In the genomic region with DNA sequence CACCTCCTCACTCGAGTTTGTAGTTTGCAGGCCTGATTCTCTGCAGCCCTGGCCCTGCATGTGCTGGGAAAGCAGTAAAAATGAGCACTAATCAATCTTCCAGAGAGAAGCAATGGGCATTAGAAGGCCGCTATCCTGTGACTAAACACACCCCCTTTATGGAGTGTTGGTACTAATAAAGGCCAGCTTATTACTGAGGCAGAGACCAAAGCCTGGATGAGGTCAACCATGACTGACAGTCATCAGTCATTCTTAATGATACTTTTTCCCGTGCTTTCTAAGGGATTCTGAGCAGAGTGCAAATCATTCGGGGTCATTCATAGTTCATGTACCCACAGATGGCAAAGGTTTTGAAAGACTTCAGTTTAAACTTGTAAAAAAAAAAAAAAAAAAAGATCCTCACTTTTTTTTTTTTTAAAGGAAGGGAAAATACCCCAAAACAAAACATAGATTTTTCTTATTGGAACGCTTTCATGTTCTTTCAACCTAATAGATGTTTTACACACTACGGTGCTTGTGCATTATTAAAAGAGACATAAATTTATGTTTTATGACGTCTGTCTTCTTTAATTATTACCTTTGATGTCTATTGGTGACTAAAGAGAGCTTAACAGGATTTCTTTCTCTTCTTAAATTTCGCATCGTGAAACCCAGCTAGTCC, we compare ENCODE assay signal across 9 cellular contexts. TPM values are rescaled to one million over a fixed set of nuclear protein-coding genes. Genes with fewer than 3 reads are reported as not detected.
A peak's percentile ranks its signal among the peaks of the same experiment; 100 is the strongest.
DNase-seq lines count a peak whose midpoint lies in the region; TF ChIP-seq lines count a peak whose summit lies in the region.
"Had no signal": no experiment of that assay in that cellular context is flagged by ENCODE, and none has a peak within 500 bp of the region (broad histone marks: within the 10 kb centered on the region; RNA-seq: fewer than 3 reads in every experiment).

No MANE protein-coding gene starts in this region.

- H3K36me3 ChIP-seq in hepatocyte (replicated peaks; ENCODE audit: insufficient read depth, low read depth) (no peaks in the 10 kb centered on the region), transverse colon (no peaks in the 10 kb centered on the region)

- H3K4me3 ChIP-seq in hepatocyte (no peak overlapping the region), transverse colon (no peak overlapping the region)
- H3K4me3 ChIP-seq: PC-9 had no signal

- H3K4me1 ChIP-seq in hepatocyte (ENCODE audit: insufficient read depth) (peaks cover 68% of the 10 kb centered on the region), transverse colon (peaks cover 20 to 75% (median 36%) of the 10 kb centered on the region in 4 donors)

- no peak for TF ChIP-seq POLR2A in transverse colon (IDR thresholded peaks at IDR 0.05)

- no peaks in the 10 kb centered on the region for H3K27me3 ChIP-seq in hepatocyte
- H3K27me3 ChIP-seq in transverse colon, result no peaks in the 10 kb centered on the region

- H3K27ac Mint-ChIP-seq in activated naive CD8-positive, alpha-beta T cell, result peak overlapping the region; percentile 68
- no peak overlapping the region for H3K27ac Mint-ChIP-seq in activated naive CD8-positive, alpha-beta T cell treated with anti-CD3 and anti-CD28 coated beads for 36 hours

- H3K79me2 ChIP-seq in hepatocyte, result peaks cover 93% of the 10 kb centered on the region

- H3K4me2 ChIP-seq in hepatocyte, result peak overlapping the region; percentile 53
- H3K4me2 ChIP-seq: PC-9 had no signal

- H3K4me3 Mint-ChIP-seq in activated naive CD8-positive, alpha-beta T cell, result no peak overlapping the region
- no peak overlapping the region for H3K4me3 Mint-ChIP-seq in activated naive CD8-positive, alpha-beta T cell treated with anti-CD3 and anti-CD28 coated beads for 36 hours

- H3K27ac ChIP-seq in hepatocyte, result peak overlapping the region; percentile 89
- peak overlapping the region; percentile 16 to 88 (median 20) for H3K27ac ChIP-seq in transverse colon
- H3K27ac ChIP-seq: PC-9 had no signal

- H3K36me3 Mint-ChIP-seq in activated naive CD8-positive, alpha-beta T cell, result peaks cover 7% of the 10 kb centered on the region
- peaks cover under 1% of the 10 kb centered on the region for H3K36me3 Mint-ChIP-seq in activated naive CD8-positive, alpha-beta T cell treated with anti-CD3 and anti-CD28 coated beads for 36 hours

- no peak for TF ChIP-seq EP300 in transverse colon (IDR thresholded peaks at IDR 0.05; ENCODE audit: low read depth)

- in situ Hi-C loops in transverse colon (cut with MboI; ENCODE audit: low pct_ligation_motif_present in 1 of 4, low pct_unique_long_range_greater_than_20kb in 1 of 4, low sequenced_read_pairs in 3 of 4), result loop anchor here in 1 of 4 donors (25.0 kb wide), 1 partner anchor 737 kb away; a partner anchor contains a TSS

- peaks cover 86% of the 10 kb centered on the region for H3K4me1 Mint-ChIP-seq in activated naive CD8-positive, alpha-beta T cell (ENCODE audit: low read depth)
- H3K4me1 Mint-ChIP-seq in activated naive CD8-positive, alpha-beta T cell treated with anti-CD3 and anti-CD28 coated beads for 36 hours, result peaks cover 60% of the 10 kb centered on the region

- intact Hi-C loops in transverse colon (cut with DNase I; ENCODE audit: low total_unique reads), result no loop called here

- H3K9me3 ChIP-seq in hepatocyte (ENCODE audit: low read depth), result no peaks in the 10 kb centered on the region
- no peaks in the 10 kb centered on the region for H3K9me3 ChIP-seq in transverse colon

- no peaks in the 10 kb centered on the region for H3K9me2 ChIP-seq in hepatocyte (replicated peaks; ENCODE audit: insufficient read depth)

- no peaks in the 10 kb centered on the region for H3K9me3 Mint-ChIP-seq in activated naive CD8-positive, alpha-beta T cell (ENCODE audit: low read depth)
- no peaks in the 10 kb centered on the region for H3K9me3 Mint-ChIP-seq in activated naive CD8-positive, alpha-beta T cell treated with anti-CD3 and anti-CD28 coated beads for 36 hours

- no peak overlapping the region for H2AFZ ChIP-seq in hepatocyte
- H2AFZ ChIP-seq: PC-9 had no signal

- TF ChIP-seq CTCF in hepatocyte (IDR thresholded peaks at IDR 0.05; ENCODE audit: poor library complexity), result no peak
- TF ChIP-seq CTCF in transverse colon (IDR thresholded peaks at IDR 0.05), result no peak

- no peaks in the 10 kb centered on the region for H3K27me3 Mint-ChIP-seq in activated naive CD8-positive, alpha-beta T cell
- no peaks in the 10 kb centered on the region for H3K27me3 Mint-ChIP-seq in activated naive CD8-positive, alpha-beta T cell treated with anti-CD3 and anti-CD28 coated beads for 36 hours

- DNase-seq in activated naive CD8-positive, alpha-beta T cell treated with anti-CD3 and anti-CD28 coated beads for 36 hours, result no peak
- DNase-seq in SHP77 treated with DMSO at 0.1 percent for 48 hours (lab: John Stamatoyannopoulos, UW) (peak; percentile 72), hepatocyte (ENCODE audit: low spot score) (peak; percentile 37), transverse colon (no peak), NCI-H1694 (lab: John Stamatoyannopoulos, UW) (no peak), epidermal melanocyte (ENCODE audit: insufficient read length, low spot score) (no peak), activated gamma-delta T cell (lab: John Stamatoyannopoulos, UW) (no peak)
- DNase-seq: PC-9 had no signal

- H4K20me1 ChIP-seq in hepatocyte (ENCODE audit: insufficient read depth, poor library complexity, severe bottlenecking), result peaks cover 5% of the 10 kb centered on the region

- WGBS in hepatocyte (ENCODE audit: low lambda C conversion rate, missing lambda C conversion rate), result 34% methylated on average over 9 of the region's 9 CpGs
- 63 to 64% methylated on average over 9 of the region's 9 CpGs for WGBS in transverse colon (ENCODE audit: low coverage in 1 of 2), 2 donors

RNA-seq across cellular contexts. Expression of a gene that starts 13.2 kb away (rescaled TPM):
- total RNA-seq in activated naive CD8-positive, alpha-beta T cell treated with anti-CD3 and anti-CD28 coated beads for 36 hours, result 10 to 100 TPM; 11.2 to 11.4 TPM
- 13.1 TPM in 2 replicates for total RNA-seq in hepatocyte
- polyA plus RNA-seq in hepatocyte, result 8.5 and 12.7 TPM in 2 replicates
- total RNA-seq in transverse colon, result 10 to 100 TPM; 16.3 to 34.8 (median 29.8) TPM

RNA-seq across cellular contexts. Expression of a gene that starts 14.9 kb away (rescaled TPM):
- total RNA-seq in activated naive CD8-positive, alpha-beta T cell treated with anti-CD3 and anti-CD28 coated beads for 36 hours, result 10 to 100 TPM; 20.2 to 23.2 TPM
- total RNA-seq in hepatocyte (25.7 and 30.7 TPM in 2 replicates), transverse colon (10 to 100 TPM; 10.1 to 45.9 (median 23.4) TPM)
- 24.4 and 32.2 TPM in 2 replicates for polyA plus RNA-seq in hepatocyte

Comparison
In these comparisons a context has a peak if more than half of its experiments do, and no peak if none do; other contexts are left out.
1. DNase-seq: peak in SHP77 treated with DMSO at 0.1 percent for 48 hours (single experiment) and hepatocyte (single experiment); none in activated naive CD8-positive, alpha-beta T cell treated with anti-CD3 and anti-CD28 coated beads for 36 hours (single experiment), transverse colon (single experiment), NCI-H1694 (single experiment), epidermal melanocyte (single experiment) and activated gamma-delta T cell (single experiment).